Comparison of ENCODE assay signal across 19 cellular contexts in genomic region chr12:29131539-29131938, GRCh38. TPM values are rescaled to one million over a fixed set of nuclear protein-coding genes. Genes with fewer than 3 reads are reported as not detected.
DNase-seq lines count a peak whose midpoint lies in the region; TF ChIP-seq lines count a peak whose summit lies in the region.
"Had no signal": no experiment of that assay in that cellular context is flagged by ENCODE, and none has a peak within 500 bp of the region (broad histone marks: within the 10 kb centered on the region; RNA-seq: fewer than 3 reads in every experiment).

No MANE protein-coding gene starts in this region.

- H3F3A ChIP-seq in Loucy (ENCODE audit: low read depth) (no peaks in the 10 kb centered on the region), MM.1S (ENCODE audit: insufficient read depth, low read length) (no peaks in the 10 kb centered on the region)

- TF ChIP-seq POLR2A in adrenal gland (IDR thresholded peaks at IDR 0.05) = no peak

- H3K36me3 ChIP-seq in Loucy (ENCODE audit: insufficient read depth, low read length) = no peaks in the 10 kb centered on the region
- H3K36me3 ChIP-seq in adrenal gland (replicated peaks in 1 of 2) = no peaks in the 10 kb centered on the region
- no peaks in the 10 kb centered on the region for H3K36me3 ChIP-seq in MM.1S (replicated peaks; ENCODE audit: insufficient read depth, low read length)
- H3K36me3 ChIP-seq: right atrium auricular region had no signal

- no peak overlapping the region for H3K27ac Mint-ChIP-seq in activated naive CD4-positive, alpha-beta T cell treated with anti-CD3 and anti-CD28 coated beads, Interleukin-2, amount 10 ng/mL, durations not matched to agents 7 days and 5 days
- H3K27ac Mint-ChIP-seq: brain, immature natural killer cell had no signal

- H3K27me3 ChIP-seq in Loucy (ENCODE audit: insufficient read depth, low read length, poor library complexity, severe bottlenecking) (no peaks in the 10 kb centered on the region), adrenal gland (no peaks in the 10 kb centered on the region), MM.1S (replicated peaks; ENCODE audit: insufficient read depth, low read length) (no peaks in the 10 kb centered on the region)
- H3K27me3 ChIP-seq: right atrium auricular region had no signal

- H2AFZ ChIP-seq in Loucy (ENCODE audit: low read length) (peak overlapping the region; percentile 64), MM.1S (ENCODE audit: low read length) (no peak overlapping the region)

- peaks cover 1% of the 10 kb centered on the region for H3K9me3 Mint-ChIP-seq in activated naive CD4-positive, alpha-beta T cell treated with anti-CD3 and anti-CD28 coated beads, Interleukin-2, amount 10 ng/mL, durations not matched to agents 7 days and 5 days

- H3K4me3 ChIP-seq in Loucy (ENCODE audit: low read length, poor library complexity, severe bottlenecking) (no peak overlapping the region), adrenal gland (no peak overlapping the region), fibroblast of villous mesenchyme (ENCODE audit: low read depth, low read length) (no peak overlapping the region), MM.1S (ENCODE audit: low read length) (no peak overlapping the region)
- H3K4me3 ChIP-seq: right atrium auricular region had no signal

- TF ChIP-seq CTCF in Loucy (conservative IDR thresholded peaks at IDR 0.05; ENCODE audit: low read length) = no peak
- no peak for TF ChIP-seq CTCF in adrenal gland (IDR thresholded peaks at IDR 0.05)
- TF ChIP-seq CTCF in fibroblast of villous mesenchyme (IDR thresholded peaks at IDR 0.05; ENCODE audit: insufficient read depth, low read depth, low read length) = no peak
- TF ChIP-seq CTCF in MM.1S (IDR thresholded peaks at IDR 0.05; ENCODE audit: low read length) = no peak

- H3K36me3 Mint-ChIP-seq in activated naive CD4-positive, alpha-beta T cell treated with anti-CD3 and anti-CD28 coated beads, Interleukin-2, amount 10 ng/mL, durations not matched to agents 7 days and 5 days = no peaks in the 10 kb centered on the region
- H3K36me3 Mint-ChIP-seq: brain, immature natural killer cell had no signal

- 59 to 73% (median 66%) methylated on average over 1 of the region's 1 CpG for WGBS in adrenal gland, 4 donors

- H3K4me1 ChIP-seq in Loucy (ENCODE audit: insufficient read depth, low read length, poor library complexity, severe bottlenecking) (peaks cover 13% of the 10 kb centered on the region), adrenal gland (replicated peaks in 1 of 2) (no peaks in the 10 kb centered on the region), MM.1S (ENCODE audit: low read length) (no peaks in the 10 kb centered on the region)
- H3K4me1 ChIP-seq: right atrium auricular region had no signal

- no peaks in the 10 kb centered on the region for H4K20me1 ChIP-seq in Loucy (ENCODE audit: insufficient read depth, low read length, poor library complexity, severe bottlenecking)
- no peaks in the 10 kb centered on the region for H4K20me1 ChIP-seq in MM.1S (ENCODE audit: insufficient read depth, low read length)

- H3K9me2 ChIP-seq in Loucy (replicated peaks; ENCODE audit: low read depth, low read length) = no peaks in the 10 kb centered on the region
- no peaks in the 10 kb centered on the region for H3K9me2 ChIP-seq in MM.1S (replicated peaks; ENCODE audit: insufficient read depth, low read length)

- H3K4me3 Mint-ChIP-seq in activated naive CD4-positive, alpha-beta T cell treated with anti-CD3 and anti-CD28 coated beads, Interleukin-2, amount 10 ng/mL, durations not matched to agents 7 days and 5 days = no peak overlapping the region
- H3K4me3 Mint-ChIP-seq: brain, immature natural killer cell had no signal

- H3K27ac ChIP-seq in adrenal gland (no peak overlapping the region), MM.1S (ENCODE audit: low read length) (no peak overlapping the region)
- H3K27ac ChIP-seq: right atrium auricular region, RWPE1 had no signal

- intact Hi-C loops in adrenal gland (cut with DNase I) = no loop called here

- H3K27me3 Mint-ChIP-seq in activated naive CD4-positive, alpha-beta T cell treated with anti-CD3 and anti-CD28 coated beads, Interleukin-2, amount 10 ng/mL, durations not matched to agents 7 days and 5 days = peaks cover 11% of the 10 kb centered on the region

- H3K79me2 ChIP-seq in Loucy (ENCODE audit: insufficient read depth, low read length) = no peaks in the 10 kb centered on the region
- H3K79me2 ChIP-seq in MM.1S (ENCODE audit: low read length) = no peaks in the 10 kb centered on the region

- peaks cover 9% of the 10 kb centered on the region; the same call in 1 of the 2 replicates for H3K9me3 ChIP-seq in Loucy (ENCODE audit: insufficient read depth, low read depth, low read length)
- H3K9me3 ChIP-seq in adrenal gland (replicated peaks in 1 of 3) = no peaks in the 10 kb centered on the region
- no peaks in the 10 kb centered on the region for H3K9me3 ChIP-seq in MM.1S (replicated peaks; ENCODE audit: insufficient read depth, low read length)
- H3K9me3 ChIP-seq: right atrium auricular region had no signal

- peak overlapping the region; percentile 25 for H3K4me2 ChIP-seq in Loucy (ENCODE audit: low read depth, low read length, poor library complexity, severe bottlenecking)
- no peak overlapping the region for H3K4me2 ChIP-seq in MM.1S (ENCODE audit: low read depth, low read length)

- no peak overlapping the region for H3K9ac ChIP-seq in Loucy (ENCODE audit: low read depth, low read length, poor library complexity, severe bottlenecking)
- H3K9ac ChIP-seq in MM.1S (ENCODE audit: low read length) = no peak overlapping the region

- CTCF ChIA-PET in activated naive CD4-positive, alpha-beta T cell treated with anti-CD3 and anti-CD28 coated beads, Interleukin-2, amount 10 ng/mL, durations not matched to agents 7 days and 5 days (lab: Charles Lee) = no interaction called here

- no peaks in the 10 kb centered on the region for H3K4me1 Mint-ChIP-seq in activated naive CD4-positive, alpha-beta T cell treated with anti-CD3 and anti-CD28 coated beads, Interleukin-2, amount 10 ng/mL, durations not matched to agents 7 days and 5 days
- H3K4me1 Mint-ChIP-seq: brain had no signal

- peak; percentile 19 for DNase-seq in Daoy (ENCODE audit: low read depth)
- DNase-seq in adrenal gland = peak in 4 of 7 donors; percentile 11 to 56 (median 36)
- peak; percentile 31 for DNase-seq in fibroblast of villous mesenchyme (ENCODE audit: low read depth)
- no peak for DNase-seq in stimulated activated CD4-positive, alpha-beta T cell treated with anti-CD3 and anti-CD28 coated beads, Interleukin-1b, Interleukin-23, amount 100 ng/mL, for 48 hours
- DNase-seq in NCI-H69 (lab: John Stamatoyannopoulos, UW) = no peak
- DNase-seq in MM.1S = no peak
- no peak for DNase-seq in activated naive CD4-positive, alpha-beta T cell treated with anti-CD3 and anti-CD28 coated beads, Interleukin-2, amount 10 ng/mL, durations not matched to agents 7 days and 5 days
- DNase-seq: Calu3; effector CD8-positive, alpha-beta T cell; glutamatergic neuron; immature natural killer cell; mesendoderm; NCI-H2081; NCI-H526 treated with DMSO at 0.1 percent for 48 hours; T-helper 9 cell had no signal

RNA-seq across cellular contexts. Expression of gene FAR2, which starts 17.5 kb away (rescaled TPM):
- 8.2 and 21.9 TPM in 2 replicates for total RNA-seq in Daoy (2014; rRNA removed; shearing (Covaris generic))
- 1 to 10 TPM; 1.9 to 9.3 (median 4.5) TPM for total RNA-seq in adrenal gland
- 10 to 100 TPM in 1 of 3 donors, 1 to 10 TPM in 2; 5.4 to 10.3 (median 8.8) TPM for polyA plus RNA-seq in adrenal gland
- total RNA-seq in fibroblast of villous mesenchyme = 5.6 and 8.7 TPM in 2 replicates

Comparison
In these comparisons a context has a peak if more than half of its experiments do, and no peak if none do; other contexts are left out.
1. DNase-seq: peak in Daoy (single experiment), adrenal gland (4 of 7) and fibroblast of villous mesenchyme (single experiment); none in stimulated activated CD4-positive, alpha-beta T cell treated with anti-CD3 and anti-CD28 coated beads, Interleukin-1b, Interleukin-23, amount 100 ng/mL, for 48 hours (single experiment), NCI-H69 (single experiment), MM.1S (single experiment) and activated naive CD4-positive, alpha-beta T cell treated with anti-CD3 and anti-CD28 coated beads, Interleukin-2, amount 10 ng/mL, durations not matched to agents 7 days and 5 days (single experiment).